Comparison of ENCODE assay signal across 28 cellular contexts in genomic region chr16:17409894-17410293, GRCh38.
DNase-seq lines count a peak whose midpoint lies in the region; ATAC-seq and TF ChIP-seq lines count a peak whose summit lies in the region.
"Had no signal": no experiment of that assay in that cellular context is flagged by ENCODE, and none has a peak within 500 bp of the region (broad histone marks: within the 10 kb centered on the region; RNA-seq: fewer than 3 reads in every experiment).

No MANE protein-coding gene starts in this region.

- H3K36me3 ChIP-seq in WERI-Rb-1: no peaks in the 10 kb centered on the region
- H3K36me3 ChIP-seq: neutrophil, uterus had no signal

- POLR2A ChIA-PET in GM10248 (lab: Yijun Ruan, JAX): interaction anchor here (0.7 kb wide), 1 partner anchor 144 kb away, joined by 3 read pairs; no protein-coding TSS in a partner anchor

- no peak overlapping the region for H3K4me3 ChIP-seq in WERI-Rb-1 (ENCODE audit: low read depth, low read length)
- H3K4me3 ChIP-seq: lung, skin epidermis, uterus had no signal

- H3K4me1 Mint-ChIP-seq in CD14-positive monocyte: peaks cover 48% of the 10 kb centered on the region

- no peaks in the 10 kb centered on the region for H3K9me3 ChIP-seq in WERI-Rb-1 (ENCODE audit: severe bottlenecking)
- H3K9me3 ChIP-seq: neutrophil, uterus had no signal

- TF ChIP-seq CTCF in CD14-positive monocyte (IDR thresholded peaks at IDR 0.05) (no peak), WERI-Rb-1 (IDR thresholded peaks at IDR 0.05; ENCODE audit: low read depth, low read length) (peak; percentile 31; the same call in 1 of the 2 replicates), GM10248 (IDR thresholded peaks at IDR 0.05; ENCODE audit: control extremely low read depth, extremely low read depth, low read depth, missing control alignments) (no peak)

- peaks cover 0 to 3% (median 0%) of the 10 kb centered on the region in 7 donors for H3K9me3 Mint-ChIP-seq in CD14-positive monocyte
- H3K9me3 Mint-ChIP-seq: activated T-helper 2 cell treated with anti-CD3 and anti-CD28 coated beads, Interferon-gamma antibody, Interleukin-2, Interleukin-4, amounts not matched to agents 10 μg/mL and 5 μg/mL and 100 μg/mL, durations not matched to agents 14 hours and 24 hours and 36 hours; central memory CD8-positive, alpha-beta T cell had no signal

- peaks cover 0 to 2% (median 0%) of the 10 kb centered on the region in 3 donors for H3K27me3 Mint-ChIP-seq in CD14-positive monocyte (ENCODE audit: low read depth in 3 of 3)
- H3K27me3 Mint-ChIP-seq: CD4-positive, CD25-positive, alpha-beta regulatory T cell; central memory CD8-positive, alpha-beta T cell had no signal

- H3K27ac ChIP-seq in WERI-Rb-1: no peak overlapping the region
- H3K27ac ChIP-seq: neutrophil, uterus had no signal

- H3K4me3 Mint-ChIP-seq in CD14-positive monocyte: no peak overlapping the region
- H3K4me3 Mint-ChIP-seq: CD4-positive, CD25-positive, alpha-beta regulatory T cell; central memory CD8-positive, alpha-beta T cell; WTC11 had no signal

- intact Hi-C loops in CD14-positive monocyte (cut with micrococcal nuclease): loop anchor here in 1 of 2 donors (10.0 kb wide), 1 partner anchor 55 kb away; no protein-coding TSS in a partner anchor

- CTCF ChIA-PET in GM10248 (lab: Yijun Ruan, JAX): interaction anchor here (1.1 to 1.7 kb wide), 2 partner anchors 9 to 31 kb away, joined by 3 read pairs; no protein-coding TSS in a partner anchor

- H3K36me3 Mint-ChIP-seq in CD14-positive monocyte: peaks cover 6 to 12% of the 10 kb centered on the region in 2 donors

- H3K27ac Mint-ChIP-seq in CD14-positive monocyte: peak overlapping the region in 4 of 7 donors; percentile 25 to 73 (median 36)
- H3K27ac Mint-ChIP-seq: activated naive CD4-positive, alpha-beta T cell treated with anti-CD3 and anti-CD28 coated beads, Interleukin-2, amount 50 U/mL, for 72 hours; activated T-helper 2 cell treated with anti-CD3 and anti-CD28 coated beads, Interferon-gamma antibody, Interleukin-2, Interleukin-4, amounts not matched to agents 10 μg/mL and 5 μg/mL and 100 μg/mL, durations not matched to agents 14 hours and 24 hours and 36 hours had no signal

- no peak for ATAC-seq in HG02610 (IDR thresholded peaks at IDR 0.05; ENCODE audit: unreplicated experiment)
- ATAC-seq: activated naive CD4-positive, alpha-beta T cell treated with anti-CD3 and anti-CD28 coated beads, Interleukin-2, amount 50 U/mL, for 72 hours; PC-3; WTC11 had no signal

- DNase-seq in CD14-positive monocyte (ENCODE audit: low spot score): no peak
- peak; percentile 14 for DNase-seq in WERI-Rb-1
- peak; percentile 76 for DNase-seq in globus pallidus (ENCODE audit: low spot score)
- peak; percentile 68 for DNase-seq in putamen (ENCODE audit: low spot score)
- no peak for DNase-seq in NCI-H1417 treated with DMSO at 0.1 percent for 48 hours (lab: John Stamatoyannopoulos, UW)
- no peak for DNase-seq in RPMI8226
- no peak for DNase-seq in GM10248 (ENCODE audit: extremely low spot score)
- DNase-seq: ACHN; activated CD4-positive, alpha-beta T cell treated with anti-CD3 and anti-CD28 coated beads, Interleukin-2, amount 50 U/mL, for 48 hours; activated CD8-positive, alpha-beta memory T cell treated with anti-CD3 and anti-CD28 coated beads, Interleukin-2, amount 50 U/mL, for 48 hours; CD4-positive, CD25-positive, alpha-beta regulatory T cell; DMS 273 treated with DMSO at 0.1 percent for 48 hours; GOT3; NCI-H1092; NCI-H1930; NCI-H2227 treated with DMSO at 0.1 percent for 48 hours; PC-3; SHP77; T1000; uterus had no signal

- H3K27me3 ChIP-seq in WERI-Rb-1 (ENCODE audit: insufficient read depth, low read depth, severe bottlenecking): no peaks in the 10 kb centered on the region
- H3K27me3 ChIP-seq: neutrophil, uterus had no signal

Comparison
In these comparisons a context has a peak if more than half of its experiments do, and no peak if none do; other contexts are left out.
1. DNase-seq: peak in WERI-Rb-1 (single experiment), globus pallidus (single experiment) and putamen (single experiment); none in CD14-positive monocyte (single experiment), NCI-H1417 treated with DMSO at 0.1 percent for 48 hours (single experiment), RPMI8226 (single experiment) and GM10248 (single experiment).